ENCODE assay signal across 23 cellular contexts in genomic region chr7:82609746-82610145, GRCh38.
DNase-seq lines count a peak whose midpoint lies in the region; ATAC-seq, FAIRE-seq and TF ChIP-seq lines count a peak whose summit lies in the region.
"Had no signal": no experiment of that assay in that cellular context is flagged by ENCODE, and none has a peak within 500 bp of the region (broad histone marks: within the 10 kb centered on the region; RNA-seq: fewer than 3 reads in every experiment).

No MANE protein-coding gene starts in this region.

- FAIRE-seq in D721Med (lab: Jason Lieb, UNC), result peak; percentile 32
- FAIRE-seq: A549, GM12878, GM12892, GM18507 had no signal

- H3K4me1 ChIP-seq in adipocyte (ENCODE audit: control insufficient read depth, insufficient read depth, low read length), result no peaks in the 10 kb centered on the region
- H3K4me1 ChIP-seq: A549, Caco-2 had no signal

- no peaks in the 10 kb centered on the region for H3K36me3 ChIP-seq in adipocyte (ENCODE audit: control insufficient read depth, insufficient read depth, low read length, severe bottlenecking)
- H3K36me3 ChIP-seq: BLaER1 treated with 17β-estradiol and CSF1 and Interleukin-3, amounts not matched to agents 10 nM and 100 nM had no signal

- no peaks in the 10 kb centered on the region for H3K27me3 ChIP-seq in adipocyte (replicated peaks; ENCODE audit: control insufficient read depth, insufficient read depth, low read length)
- H3K27me3 ChIP-seq: BLaER1 treated with 17β-estradiol and CSF1 and Interleukin-3, amounts not matched to agents 10 nM and 100 nM had no signal

- no peak for TF ChIP-seq CTCF in D721Med (IDR thresholded peaks at IDR 0.05; ENCODE audit: insufficient read depth, missing control alignments)

- ATAC-seq in GM21360 (IDR thresholded peaks at IDR 0.05; ENCODE audit: unreplicated experiment), result no peak
- ATAC-seq: A549; CD8-positive, alpha-beta T cell; GM12878 had no signal

- H3K9ac ChIP-seq in adipocyte (ENCODE audit: low read length), result no peak overlapping the region
- H3K9ac ChIP-seq: BLaER1 treated with 17β-estradiol and CSF1 and Interleukin-3, amounts not matched to agents 10 nM and 100 nM had no signal

- H3K4me3 ChIP-seq in adipocyte (ENCODE audit: low read length), result no peak overlapping the region
- H3K4me3 ChIP-seq: A549; BLaER1 treated with 17β-estradiol and CSF1 and Interleukin-3, amounts not matched to agents 10 nM and 100 nM; GM12878 had no signal

- DNase-seq in D721Med (ENCODE audit: insufficient read length, low spot score) (no peak), adipocyte (ENCODE audit: low read depth) (peak; percentile 30), fibroblast of gingiva (ENCODE audit: low read depth) (peak; percentile 37), NCI-H2196 (lab: John Stamatoyannopoulos, UW; ENCODE audit: unreplicated experiment) (no peak), NCI-H2107 treated with DMSO at 0.1 percent for 48 hours (lab: John Stamatoyannopoulos, UW; ENCODE audit: unreplicated experiment) (no peak)
- DNase-seq: AML-193; Caco-2; Calu3; CD4-positive, alpha-beta T cell; CD8-positive, alpha-beta T cell; DMS 273 treated with DMSO at 0.1 percent for 48 hours; DMS153; DMS53; DMS79; DND-41; EL; GDM1 had no signal

- H3K9me3 ChIP-seq in adipocyte (ENCODE audit: control insufficient read depth, low read length), result no peaks in the 10 kb centered on the region
- H3K9me3 ChIP-seq: A549; BLaER1 treated with 17β-estradiol and CSF1 and Interleukin-3, amounts not matched to agents 10 nM and 100 nM; Caco-2 had no signal

Comparison
In these comparisons a context has a peak if more than half of its experiments do, and no peak if none do; other contexts are left out.
1. DNase-seq: peak in adipocyte (single experiment) and fibroblast of gingiva (single experiment); none in D721Med (single experiment), NCI-H2196 (single experiment) and NCI-H2107 treated with DMSO at 0.1 percent for 48 hours (single experiment).